Comparison of ENCODE assay signal across 6 cellular contexts in the genomic region with DNA sequence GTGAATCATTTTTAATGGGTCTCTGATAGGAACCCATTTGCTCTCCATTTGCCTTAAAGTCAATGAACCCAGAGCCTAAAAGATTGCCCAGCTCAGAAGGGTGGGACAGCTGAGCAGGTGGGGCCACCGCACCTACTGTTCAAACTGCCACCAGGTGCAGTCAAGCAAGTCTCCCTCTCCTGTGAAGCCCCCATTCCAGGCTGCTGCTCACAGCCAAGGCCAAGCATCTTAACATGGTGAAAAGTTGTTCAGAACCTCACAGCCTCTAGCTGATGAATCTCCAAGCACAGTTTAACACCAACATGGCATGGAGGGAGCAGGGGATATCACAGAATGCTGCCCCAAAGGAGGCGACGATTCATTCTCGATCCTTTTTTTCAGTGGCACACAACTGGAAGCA. TPM values are rescaled to one million over a fixed set of nuclear protein-coding genes. Genes with fewer than 3 reads are reported as not detected.
"Had no signal": no experiment of that assay in that cellular context is flagged by ENCODE, and none has a peak within 500 bp of the region (broad histone marks: within the 10 kb centered on the region; RNA-seq: fewer than 3 reads in every experiment).

No MANE protein-coding gene starts in this region.

- H2AFZ ChIP-seq: GM23338 had no signal

- H3K27ac Mint-ChIP-seq: GM23338, HFFc6, IgD-negative memory B cell had no signal

- H3K4me2 ChIP-seq: GM23338 had no signal

- H3K4me1 Mint-ChIP-seq: GM23338, IgD-negative memory B cell had no signal

- H3K4me3 Mint-ChIP-seq: GM23338, HFFc6, IgD-negative memory B cell had no signal

- H3K9me3 Mint-ChIP-seq: GM23338, HFFc6, IgD-negative memory B cell had no signal

- DNase-seq: HFFc6 had no signal

- H3K9me3 ChIP-seq: HAP-1 had no signal

- H3K27ac ChIP-seq: HL-60 had no signal

- H3K4me1 ChIP-seq: HAP-1 had no signal

RNA-seq across cellular contexts. Expression of a gene that starts 29.5 kb away (rescaled TPM):
- total RNA-seq: HepG2 had no signal
